ENCODE assay signal across 10 cellular contexts in genomic region chr1:53470155-53470554, GRCh38. TPM values are rescaled to one million over a fixed set of nuclear protein-coding genes. Genes with fewer than 3 reads are reported as not detected.
DNase-seq lines count a peak whose midpoint lies in the region; ATAC-seq and TF ChIP-seq lines count a peak whose summit lies in the region.
"Had no signal": no experiment of that assay in that cellular context is flagged by ENCODE, and none has a peak within 500 bp of the region (broad histone marks: within the 10 kb centered on the region; RNA-seq: fewer than 3 reads in every experiment).

No MANE protein-coding gene starts in this region.

- peak overlapping the region; percentile 7 for H3K4me3 Mint-ChIP-seq in WTC11
- H3K4me3 Mint-ChIP-seq: central memory CD8-positive, alpha-beta T cell; stimulated activated naive CD8-positive, alpha-beta T cell treated with anti-CD3 and anti-CD28 coated beads, Interleukin-15, Interleukin-2, amounts not matched to agents 100 ng/mL and 50 ng/mL, for 24 hours had no signal

- in situ Hi-C loops in G401 (cut with HindIII; ENCODE audit: low sequenced_read_pairs) = no loop called here

- H3K36me3 Mint-ChIP-seq in WTC11 = no peaks in the 10 kb centered on the region

- DNase-seq in G401 (ENCODE audit: low spot score) (peak; percentile 60), WTC11 (ENCODE audit: low spot score) (peak; percentile 98), left ventricle myocardium superior (peak; percentile 86), putamen (ENCODE audit: low spot score) (peak; percentile 35), DMS114 treated with DMSO at 0.1 percent for 48 hours (lab: John Stamatoyannopoulos, UW; ENCODE audit: unreplicated experiment) (no peak)
- DNase-seq in activated effector memory CD4-positive, alpha-beta T cell treated with Interleukin-2 at 50 U/mL for 16 hours = no peak

- POLR2A ChIA-PET in WTC11 (lab: Charles Lee) = no interaction called here

- H3K9me3 Mint-ChIP-seq in WTC11 = no peaks in the 10 kb centered on the region
- H3K9me3 Mint-ChIP-seq: central memory CD8-positive, alpha-beta T cell; stimulated activated naive CD8-positive, alpha-beta T cell treated with anti-CD3 and anti-CD28 coated beads, Interleukin-15, Interleukin-2, amounts not matched to agents 100 ng/mL and 50 ng/mL, for 24 hours had no signal

- CTCF ChIA-PET in WTC11 (lab: Charles Lee) = interaction anchor here (1.0 to 2.7 kb wide), 6 partner anchors 14 to 123 kb away, joined by 3 to 11 read pairs (median 4); no protein-coding TSS in a partner anchor

- H3K27ac Mint-ChIP-seq in WTC11 = no peak overlapping the region
- H3K27ac Mint-ChIP-seq: stimulated activated naive CD8-positive, alpha-beta T cell treated with anti-CD3 and anti-CD28 coated beads, Interleukin-15, Interleukin-2, amounts not matched to agents 100 ng/mL and 50 ng/mL, for 24 hours had no signal

- H3K27me3 Mint-ChIP-seq in WTC11 (ENCODE audit: low read depth) = peaks cover 22% of the 10 kb centered on the region
- H3K27me3 Mint-ChIP-seq: central memory CD8-positive, alpha-beta T cell; stimulated activated naive CD8-positive, alpha-beta T cell treated with anti-CD3 and anti-CD28 coated beads, Interleukin-15, Interleukin-2, amounts not matched to agents 100 ng/mL and 50 ng/mL, for 24 hours had no signal

- ATAC-seq in WTC11 (peak; percentile 98), left ventricle myocardium superior (peak; percentile 91), HG02798 (IDR thresholded peaks at IDR 0.05; ENCODE audit: poor library complexity, unreplicated experiment) (no peak), GM18861 (IDR thresholded peaks at IDR 0.05; ENCODE audit: unreplicated experiment) (no peak)

- intact Hi-C loops in left ventricle myocardium superior (cut with micrococcal nuclease) = no loop called here

- TF ChIP-seq CTCF in WTC11 (IDR thresholded peaks at IDR 0.05) = peak; percentile 90

- H3K4me1 Mint-ChIP-seq in WTC11 = peaks cover 16% of the 10 kb centered on the region
- H3K4me1 Mint-ChIP-seq: central memory CD8-positive, alpha-beta T cell had no signal

TF ChIP-seq in WTC11, 78 proteins besides CTCF, POLR2A, EP300 and RAD21 (continues in another document):
- TF ChIP-seq E2F5 (CRISPR knock-in tag; IDR thresholded peaks at IDR 0.05) = peak; percentile 55; the same call in 1 of the 2 replicates
- TF ChIP-seq RELA (CRISPR knock-in tag; IDR thresholded peaks at IDR 0.05; ENCODE audit: borderline replicate concordance) = no peak
- no peak for TF ChIP-seq ZNF532 (CRISPR knock-in tag; IDR thresholded peaks at IDR 0.05; ENCODE audit: borderline replicate concordance)
- TF ChIP-seq AFF4 (CRISPR knock-in tag; IDR thresholded peaks at IDR 0.05; ENCODE audit: borderline replicate concordance) = 0 out of 2 replicates have a peak, but pooled peaks have one; percentile 34
- peak; percentile 90 for TF ChIP-seq HMGXB4 (CRISPR knock-in tag; IDR thresholded peaks at IDR 0.05)
- no peak for TF ChIP-seq PREB (CRISPR knock-in tag; IDR thresholded peaks at IDR 0.05; ENCODE audit: borderline replicate concordance)
- TF ChIP-seq TEAD4 (CRISPR knock-in tag; IDR thresholded peaks at IDR 0.05) = peak; percentile 59; the same call in 1 of the 2 replicates
- TF ChIP-seq ZNF219 (CRISPR knock-in tag; IDR thresholded peaks at IDR 0.05; ENCODE audit: borderline replicate concordance) = no peak
- no peak for TF ChIP-seq KAT7 (CRISPR knock-in tag; IDR thresholded peaks at IDR 0.05; ENCODE audit: borderline replicate concordance)

RNA-seq across cellular contexts. Expression of gene DMRTB1, which starts 11.0 kb away (rescaled TPM):
- total RNA-seq in G401 (2014; rRNA removed; shearing (Covaris generic)) = not detected in 2 replicates
- total RNA-seq in WTC11 (2021) (0.16 to 0.18 TPM (median 0.17 TPM) in 3 replicates), left ventricle myocardium superior (not detected)

Comparison
In these comparisons a context has a peak if more than half of its experiments do, and no peak if none do; other contexts are left out.
1. DNase-seq: peak in G401 (single experiment), WTC11 (single experiment), left ventricle myocardium superior (single experiment) and putamen (single experiment); none in DMS114 treated with DMSO at 0.1 percent for 48 hours (single experiment) and activated effector memory CD4-positive, alpha-beta T cell treated with Interleukin-2 at 50 U/mL for 16 hours (single experiment).
2. ATAC-seq: peak in WTC11 (single experiment) and left ventricle myocardium superior (single experiment); none in HG02798 (single experiment) and GM18861 (single experiment).